In genomic region chr14:68783408-68784297, GRCh38 we compare ENCODE assay signal across 13 cellular contexts. TPM values are rescaled to one million over a fixed set of nuclear protein-coding genes. Genes with fewer than 3 reads are reported as not detected.
DNase-seq lines count a peak whose midpoint lies in the region; ATAC-seq, FAIRE-seq and TF ChIP-seq lines count a peak whose summit lies in the region.
"Had no signal": no experiment of that assay in that cellular context is flagged by ENCODE, and none has a peak within 500 bp of the region (broad histone marks: within the 10 kb centered on the region; RNA-seq: fewer than 3 reads in every experiment).

No MANE protein-coding gene starts in this region.

- H3K27ac ChIP-seq in HepG2 (ENCODE audit: extremely low read length, insufficient read depth, low read length), result peak overlapping the region; percentile 100
- H3K27ac ChIP-seq in stomach smooth muscle (ENCODE audit: low read length), result peak overlapping the region; percentile 77

- H3K27ac Mint-ChIP-seq in T-helper 17 cell, result peak overlapping the region; percentile 99
- no peak overlapping the region for H3K27ac Mint-ChIP-seq in chondrocyte (ENCODE audit: unreplicated experiment)

- intact Hi-C loops in HepG2 (cut with micrococcal nuclease; ENCODE audit: unreplicated experiment), result loop anchor here (2.0 to 10.0 kb wide), 6 partner anchors 21 to 535 kb away; no protein-coding TSS in a partner anchor

- TSS peak; percentile 35 for BruUV-seq in HepG2 (replicated peaks; lab: Mats Ljungman, UMichigan)

- FAIRE-seq in HepG2 (lab: Jason Lieb, UNC), result peak; percentile 86

- no peak overlapping the region for H2AFZ ChIP-seq in HepG2 (ENCODE audit: low read length)

- POLR2A ChIA-PET in HepG2 (lab: Yijun Ruan, JAX), result interaction anchor here (0.7 to 8.6 kb wide), 17 partner anchors 7 to 489 kb away, joined by 3 to 244 read pairs (median 6); partner anchors contain the start of gene ZFP36L1

- peaks cover 98% of the 10 kb centered on the region for H3K4me1 ChIP-seq in HepG2 (ENCODE audit: insufficient read depth, low read length)
- peaks cover 56% of the 10 kb centered on the region for H3K4me1 ChIP-seq in stomach smooth muscle (ENCODE audit: control insufficient read depth, insufficient read depth, low read length)

- TF ChIP-seq POLR2A in HepG2 (IDR thresholded peaks at IDR 0.05; ENCODE audit: insufficient read depth in 1 of 2, low read depth in 2 of 2, low read length in 2 of 2), result peak; percentile 26 to 86; a peak in 2 of 4 replicates

- peaks cover 3% of the 10 kb centered on the region for H3K79me2 ChIP-seq in HepG2 (ENCODE audit: insufficient read depth, low read length)

- WGBS in HepG2 (ENCODE audit: low lambda C conversion rate), result 8% methylated on average over 3 of the region's 3 CpGs

- H3K4me1 Mint-ChIP-seq in T-helper 17 cell, result peaks cover 62% of the 10 kb centered on the region
- peaks cover 58% of the 10 kb centered on the region for H3K4me1 Mint-ChIP-seq in chondrocyte (ENCODE audit: low read depth)

- H3K9me3 Mint-ChIP-seq in chondrocyte (ENCODE audit: low read depth), result no peaks in the 10 kb centered on the region

- CTCF ChIA-PET in HepG2 (lab: Yijun Ruan, JAX; ENCODE audit: low intra/inter-chr PET ratio, low total read pairs), result no interaction called here

- TF ChIP-seq RAD21 in HepG2 (CRISPR knock-in tag; IDR thresholded peaks at IDR 0.05), result no peak

- H4K20me1 ChIP-seq in HepG2 (ENCODE audit: insufficient read depth, low read length), result no peaks in the 10 kb centered on the region

- H3K4me3 ChIP-seq in HepG2 (replicated peaks in 1 of 3; ENCODE audit: insufficient read depth in 1 of 3, low read depth in 2 of 3, low read length in 3 of 3) (peak overlapping the region; percentile 28 to 72 (median 46); a peak in 4 of 6 replicates), stomach smooth muscle (ENCODE audit: low read length in 2 of 2) (no peak overlapping the region)

- H3K9ac ChIP-seq in HepG2 (ENCODE audit: insufficient read depth, low read depth, low read length), result peak overlapping the region; percentile 96
- H3K9ac ChIP-seq in stomach smooth muscle (ENCODE audit: low read length in 2 of 2), result no peak overlapping the region

- peak in 1 of 2 experiments; percentile 70; a peak in 2 of 4 replicates for TF ChIP-seq EP300 in HepG2 (IDR thresholded peaks at IDR 0.05; ENCODE audit: low read depth in 2 of 2, low read length in 2 of 2)
- TF ChIP-seq EP300 in HepG2 (CRISPR knock-in tag; IDR thresholded peaks at IDR 0.05; ENCODE audit: borderline replicate concordance), result no peak

- H3K4me3 Mint-ChIP-seq in T-helper 17 cell (no peak overlapping the region), chondrocyte (ENCODE audit: unreplicated experiment) (no peak overlapping the region)
- H3K4me3 Mint-ChIP-seq: activated CD8-positive, alpha-beta T cell treated with anti-CD3 and anti-CD28 coated beads, Interleukin-2, amount 10 ng/mL, durations not matched to agents 7 days and 5 days had no signal

- H3K36me3 ChIP-seq in HepG2 (replicated peaks in 1 of 2; ENCODE audit: control insufficient read depth in 1 of 2, insufficient read depth in 2 of 2, low read length in 2 of 2), result no peaks in the 10 kb centered on the region
- H3K36me3 ChIP-seq in stomach smooth muscle (ENCODE audit: control insufficient read depth in 2 of 2, insufficient read depth in 2 of 2, low read length in 2 of 2), result peaks cover 12% of the 10 kb centered on the region in 2 donors

- no peaks in the 10 kb centered on the region for H3K9me3 ChIP-seq in T-helper 17 cell (ENCODE audit: control insufficient read depth, low read length, poor library complexity, severe bottlenecking)
- H3K9me3 ChIP-seq in HepG2 (ENCODE audit: low read length), result no peaks in the 10 kb centered on the region
- no peaks in the 10 kb centered on the region for H3K9me3 ChIP-seq in stomach smooth muscle (ENCODE audit: control insufficient read depth in 2 of 2, low read length in 2 of 2)

- TF ChIP-seq CTCF in HepG2 (CRISPR knock-in tag; IDR thresholded peaks at IDR 0.05) (no peak), chondrocyte (IDR thresholded peaks at IDR 0.05) (no peak)

- peak overlapping the region; percentile 100 for H3K4me2 ChIP-seq in HepG2 (ENCODE audit: low read depth, low read length)

- H3K27me3 Mint-ChIP-seq in T-helper 17 cell, result no peaks in the 10 kb centered on the region
- H3K27me3 Mint-ChIP-seq in chondrocyte (ENCODE audit: low read depth), result no peaks in the 10 kb centered on the region

- in situ Hi-C loops in HepG2 (cut with HindIII; ENCODE audit: extremely low pct_ligation_motif_present, low pct_unique_long_range_greater_than_20kb), result no loop called here

- H3K36me3 Mint-ChIP-seq in T-helper 17 cell (ENCODE audit: low read depth) (no peaks in the 10 kb centered on the region), chondrocyte (ENCODE audit: low read depth) (peaks cover 8% of the 10 kb centered on the region)

- peak; percentile 15 for DNase-seq in NCI-H2196 (lab: John Stamatoyannopoulos, UW; ENCODE audit: unreplicated experiment)
- no peak for DNase-seq in NCI-H2196 treated with DMSO at 0.1 percent for 48 hours (lab: John Stamatoyannopoulos, UW; ENCODE audit: unreplicated experiment)
- no peak for DNase-seq in T-helper 17 cell
- DNase-seq in HepG2 (ENCODE audit: low spot score), result peak; percentile 94
- DNase-seq in anterior cingulate cortex (lab: John Stamatoyannopoulos, UW), result no peak
- DNase-seq in chondrocyte (ENCODE audit: low spot score), result no peak
- DNase-seq: 8988T; activated CD8-positive, alpha-beta T cell treated with anti-CD3 and anti-CD28 coated beads, Interleukin-2, amount 10 ng/mL, durations not matched to agents 7 days and 5 days; DND-41; left cardiac atrium; NCI-H446 treated with DMSO at 0.1 percent for 48 hours had no signal

- H3K27me3 ChIP-seq in HepG2 (ENCODE audit: control insufficient read depth in 1 of 2, insufficient read depth in 2 of 2, low read length in 2 of 2) (no peaks in the 10 kb centered on the region), stomach smooth muscle (ENCODE audit: control insufficient read depth in 1 of 2, insufficient read depth in 2 of 2, low read length in 2 of 2) (no peaks in the 10 kb centered on the region)

- ATAC-seq in T-helper 17 cell, result no peak
- peak; percentile 75 for ATAC-seq in HepG2
- ATAC-seq in GM21423 (IDR thresholded peaks at IDR 0.05; ENCODE audit: unreplicated experiment), result no peak
- ATAC-seq: activated CD8-positive, alpha-beta T cell treated with anti-CD3 and anti-CD28 coated beads, Interleukin-2, amount 10 ng/mL, durations not matched to agents 7 days and 5 days; left cardiac atrium had no signal

TF ChIP-seq in HepG2, 621 proteins besides CTCF, POLR2A, EP300 and RAD21 (continues in another document):
- TF ChIP-seq FOXJ3 (CRISPR knock-in tag; IDR thresholded peaks at IDR 0.05; ENCODE audit: borderline replicate concordance) (0 out of 2 replicates have a peak, but pooled peaks have one; percentile 37), ZNF280B (CRISPR knock-in tag; IDR thresholded peaks at IDR 0.05; ENCODE audit: borderline replicate concordance) (no peak), ZNF225 (CRISPR knock-in tag; IDR thresholded peaks at IDR 0.05) (no peak), CEBPG (CRISPR knock-in tag; IDR thresholded peaks at IDR 0.05) (peak; percentile 50)

RNA-seq across cellular contexts. Expression of gene ZFP36L1, which starts 9.2 kb away (rescaled TPM):
- 100 to 1,000 TPM; 217 to 257 TPM for total RNA-seq in T-helper 17 cell
- total RNA-seq in HepG2 (2016; rRNA removed; fragmentation: Illumina TruSeq; extraction: Trizol), result 7.4 and 8.4 TPM in 2 replicates
- total RNA-seq in HepG2 (2016; cell fraction: cytosol; rRNA removed; fragmentation: Illumina TruSeq; extraction: Trizol; ENCODE audit: low read depth), result 2.6 and 3.4 TPM in 2 replicates
- 7.9 and 8.4 TPM in 2 replicates for total RNA-seq in HepG2 (2016; cell fraction: insoluble cytoplasmic fraction; rRNA removed; fragmentation: Illumina TruSeq; extraction: Trizol)
- 11.1 and 11.3 TPM in 2 replicates for total RNA-seq in HepG2 (2016; cell fraction: membrane; rRNA removed; fragmentation: Illumina TruSeq; extraction: Trizol)
- 13.8 and 14.1 TPM in 2 replicates for total RNA-seq in HepG2 (2016; cell fraction: nucleus; rRNA removed; fragmentation: Illumina TruSeq; extraction: Trizol)
- polyA plus RNA-seq in HepG2 (2011; rRNA removed), result 10.2 and 12.7 TPM in 2 replicates
- 11.2 and 18.0 TPM in 2 replicates for polyA plus RNA-seq in HepG2 (2011; cell fraction: cytosol; rRNA removed)
- 66.5 and 69.1 TPM in 2 replicates for polyA plus RNA-seq in HepG2 (2011; cell fraction: nucleus; rRNA removed)
- 23.2 and 32.2 TPM in 2 replicates for polyA plus RNA-seq in HepG2 (2012)
- polyA plus RNA-seq in HepG2 (2016; cell fraction: cytosol; fragmentation: Illumina TruSeq; extraction: Trizol; ENCODE audit: low read depth), result 2.7 and 2.8 TPM in 2 replicates
- polyA plus RNA-seq in HepG2 (2016; cell fraction: insoluble cytoplasmic fraction; fragmentation: Illumina TruSeq; extraction: Trizol; ENCODE audit: low read depth), result 20.7 and 26.8 TPM in 2 replicates
- polyA plus RNA-seq in HepG2 (2016; cell fraction: membrane; fragmentation: Illumina TruSeq; extraction: Trizol; ENCODE audit: low read depth), result 9.2 and 10.1 TPM in 2 replicates
- 53.8 and 57.0 TPM in 2 replicates for polyA plus RNA-seq in HepG2 (2016; cell fraction: nucleus; fragmentation: Illumina TruSeq; extraction: Trizol; ENCODE audit: insufficient read depth, low read depth)
- polyA minus RNA-seq in HepG2 (2011; rRNA and poly(A)+ RNA removed; ENCODE audit: low replicate concordance), result 8.5 and 26.8 TPM in 2 replicates
- 56.3 and 73.8 TPM in 2 replicates for polyA minus RNA-seq in HepG2 (2011; cell fraction: cytosol; rRNA and poly(A)+ RNA removed)
- 11.8 and 13.8 TPM in 2 replicates for polyA minus RNA-seq in HepG2 (2011; cell fraction: nucleus; rRNA and poly(A)+ RNA removed)
- 82.5 to 195 TPM (median 180 TPM) in 3 replicates for total RNA-seq in chondrocyte

Comparison
In these comparisons a context has a peak if more than half of its experiments do, and no peak if none do; other contexts are left out.
1. DNase-seq: peak in NCI-H2196 (single experiment) and HepG2 (single experiment); none in NCI-H2196 treated with DMSO at 0.1 percent for 48 hours (single experiment), T-helper 17 cell (0 of 3), anterior cingulate cortex (0 of 58) and chondrocyte (single experiment).
2. H3K4me3 ChIP-seq: peak in HepG2 (3 of 3); none in stomach smooth muscle (0 of 2).